24 cellular contexts compared by ENCODE assay signal in the genomic region with DNA sequence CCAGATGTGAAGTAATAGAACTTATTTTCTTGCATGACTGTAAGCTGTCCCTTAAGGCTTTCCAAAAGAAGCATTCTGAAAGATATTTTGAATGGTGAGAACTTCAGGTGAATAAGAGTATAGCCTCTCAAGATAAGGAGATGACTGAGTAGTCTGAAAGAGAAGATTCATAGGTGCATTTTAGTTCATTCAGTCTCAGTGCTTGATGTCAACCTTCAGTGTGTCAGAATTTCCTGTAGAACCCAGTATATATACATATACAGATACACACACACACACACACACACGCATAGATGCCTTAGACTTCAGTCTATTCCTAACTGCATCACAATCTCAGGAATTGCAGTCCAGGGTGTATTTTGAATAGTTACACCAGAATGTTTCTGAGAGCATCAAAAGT.
"Had no signal": no experiment of that assay in that cellular context is flagged by ENCODE, and none has a peak within 500 bp of the region (broad histone marks: within the 10 kb centered on the region; RNA-seq: fewer than 3 reads in every experiment).

No MANE protein-coding gene starts in this region.

- H3K27ac Mint-ChIP-seq: brain, T-cell had no signal

- H3K4me3 Mint-ChIP-seq: brain, T-cell had no signal

- H3K9me3 Mint-ChIP-seq: brain, T-cell had no signal

- DNase-seq: activated CD4-positive, alpha-beta T cell treated with anti-CD3 and anti-CD28 coated beads, Interleukin-2, amount 50 U/mL, for 48 hours; activated CD4-positive, CD25-positive, alpha-beta regulatory T cell; activated CD8-positive, alpha-beta memory T cell treated with anti-CD3 and anti-CD28 coated beads, Interleukin-2, amount 50 U/mL, for 48 hours; activated gamma-delta T cell treated with Interleukin-2 at 50 U/mL for 16 hours; amygdala; MG63; MV-4-11; NCI-H1092 treated with DMSO at 0.1 percent for 48 hours; NCI-H1417 treated with DMSO at 0.1 percent for 48 hours; NCI-H1694 treated with DMSO at 0.1 percent for 48 hours; NCI-H2029 treated with DMSO at 0.1 percent for 48 hours; NCI-H510A treated with DMSO at 0.1 percent for 48 hours; NCI-H69; NK-92 treated with Interleukin-12 subunit alpha and Interleukin-12 subunit beta, amount 100 ng/mL, for 24 hours; OCI-M1; RPMI8226; T-cell had no signal

- H3K27ac ChIP-seq: KMS-11, SK-N-MC, VCaP had no signal

- H3K27me3 Mint-ChIP-seq: T-cell had no signal

- ATAC-seq: HepG2, Panc1, Right ventricle myocardium inferior had no signal

- H3K9me3 ChIP-seq: MG63 had no signal
